10 cellular contexts compared by ENCODE assay signal in the genomic region with DNA sequence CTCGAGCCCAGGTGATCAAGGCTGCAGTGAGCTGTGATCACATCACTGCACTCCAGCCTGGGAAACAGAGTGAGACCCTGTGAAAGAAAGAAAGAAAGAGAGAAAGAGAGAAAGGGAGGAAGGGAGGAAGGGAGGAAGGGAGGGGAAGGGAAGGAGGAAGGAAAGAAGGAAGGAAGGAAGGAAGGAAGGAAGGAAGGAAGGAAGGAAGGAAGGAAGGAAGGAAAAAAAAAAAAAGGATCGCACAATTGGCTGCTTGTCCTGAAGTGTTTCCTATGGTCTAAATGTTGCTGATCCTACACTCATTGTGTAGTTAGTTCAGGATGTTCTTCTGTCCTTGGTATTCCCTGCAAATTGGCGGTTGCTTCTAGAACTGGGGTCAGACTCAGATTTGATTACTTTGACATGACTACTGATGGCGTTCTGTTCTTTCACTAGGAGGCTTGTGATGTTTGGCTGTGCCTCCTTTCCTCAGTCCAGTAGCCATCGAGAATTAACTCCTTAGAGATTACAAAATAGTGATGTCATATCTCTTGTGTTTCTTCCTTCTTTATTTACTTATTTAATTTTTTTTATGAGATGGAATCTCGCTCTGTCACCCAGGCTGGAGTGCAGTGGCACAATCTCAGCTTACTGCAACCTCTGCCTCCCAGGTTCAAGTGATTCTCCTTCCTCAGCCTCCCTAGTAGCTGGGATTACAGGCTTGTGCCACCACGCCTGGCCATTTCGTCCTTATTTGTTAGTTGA. TPM values are rescaled to one million over a fixed set of nuclear protein-coding genes. Genes with fewer than 3 reads are reported as not detected.
DNase-seq lines count a peak whose midpoint lies in the region; ATAC-seq, FAIRE-seq and TF ChIP-seq lines count a peak whose summit lies in the region.
"Not testable (repeated sequence)": the region's sequence is repeated elsewhere in the genome, so short reads cannot be mapped to it uniquely, and the experiment has no call there.
"Had no signal": no experiment of that assay in that cellular context is flagged by ENCODE, and none has a peak within 500 bp of the region (broad histone marks: within the 10 kb centered on the region; RNA-seq: fewer than 3 reads in every experiment).

No MANE protein-coding gene starts in this region.

- H3K9me3 ChIP-seq in A673 (ENCODE audit: low read depth, low read length, poor library complexity, severe bottlenecking); SK-N-MC (ENCODE audit: low read depth, low read length); K562 (replicated peaks; ENCODE audit: control insufficient read depth, insufficient read depth, low read depth, low read length); left ventricle myocardium inferior (replicated peaks); spleen: not testable (repeated sequence)

- not testable (repeated sequence) for FAIRE-seq in K562 (lab: Jason Lieb, UNC)

- not testable (repeated sequence) for H3K36me3 ChIP-seq in A673 (ENCODE audit: insufficient read depth, low read length, poor library complexity, severe bottlenecking); SK-N-MC (ENCODE audit: insufficient read depth, low read length); K562 (ENCODE audit: control insufficient read depth, insufficient read depth, low read length); left ventricle myocardium inferior; spleen

- not testable (repeated sequence) for H4K20me1 ChIP-seq in K562 (replicated peaks; ENCODE audit: control insufficient read depth, insufficient read depth, low read length)

- not testable (repeated sequence) for H3K9me1 ChIP-seq in K562 (ENCODE audit: control insufficient read depth, insufficient read depth, low read length)

- CTCF ChIA-PET in A673 (lab: Charles Lee), result not testable (repeated sequence)
- CTCF ChIA-PET in K562 (lab: Yijun Ruan, JAX; ENCODE audit: low intra/inter-chr PET ratio), result interaction anchor here (0.7 kb wide), 1 partner anchor 163 kb away, joined by 3 read pairs; no protein-coding TSS in a partner anchor

- TF ChIP-seq EP300 in K562 (IDR thresholded peaks at IDR 0.05; ENCODE audit: low read length), result not testable (repeated sequence)

- POLR2A ChIA-PET in A673 (lab: Charles Lee; ENCODE audit: low non-redundant PET), result not testable (repeated sequence)
- POLR2A ChIA-PET in K562 (lab: Yijun Ruan, JAX), result interaction anchor here (1.1 kb wide), 1 partner anchor 74 kb away, joined by 4 read pairs; no protein-coding TSS in a partner anchor

- H2AFZ ChIP-seq in K562 (ENCODE audit: low read depth, low read length), result not testable (repeated sequence)

- peak; percentile 63 for DNase-seq in A673 (ENCODE audit: low spot score)
- peak; percentile 1 for DNase-seq in GM10266 (ENCODE audit: extremely low spot score)
- DNase-seq in SK-N-MC (ENCODE audit: low read depth, low spot score), result peak; percentile 86
- not testable (repeated sequence) for DNase-seq in K562 (ENCODE audit: extremely low read depth in 1 of 4, low spot score in 3 of 4); left ventricle myocardium inferior; spleen

- not testable (repeated sequence) for H3K4me2 ChIP-seq in K562 (ENCODE audit: insufficient read depth, low read length)

- not testable (repeated sequence) for H3K79me2 ChIP-seq in K562 (ENCODE audit: control insufficient read depth, insufficient read depth, low read length)

- not testable (repeated sequence) for H3K27me3 ChIP-seq in A673 (replicated peaks; ENCODE audit: insufficient read depth, low read depth, low read length, poor library complexity); left ventricle myocardium inferior (ENCODE audit: low read depth)
- H3K27me3 ChIP-seq in K562 (ENCODE audit: control insufficient read depth in 2 of 2, insufficient read depth in 2 of 2, low read length in 2 of 2) (peaks cover 2 to 11% of the 10 kb centered on the region in 2 experiments; a peak in 4 of 5 replicates), spleen (replicated peaks in 1 of 7) (peaks cover 0 to 43% (median 0%) of the 10 kb centered on the region in 7 donors)

- intact Hi-C loops in A673 (cut with micrococcal nuclease; ENCODE audit: unreplicated experiment) (loop anchor here (5.0 kb wide), 1 partner anchor 178 kb away; no protein-coding TSS in a partner anchor), K562 (cut with micrococcal nuclease) (loop anchor here (5.0 kb wide), 2 partner anchors 158 to 228 kb away; partner anchors contain the start of gene MYO1F), spleen (cut with DNase I; ENCODE audit: low total_unique reads) (loop anchor here (5.0 to 10.0 kb wide), 3 partner anchors 55 to 292 kb away; partner anchors contain the start of gene ZNF414)
- intact Hi-C loops in left ventricle myocardium inferior (cut with micrococcal nuclease), result not testable (repeated sequence)

- TF ChIP-seq RAD21 in K562 (CRISPR knock-in tag; conservative IDR thresholded peaks at IDR 0.05 in 1 of 2, IDR thresholded peaks at IDR 0.05 in 1 of 2), result not testable (repeated sequence)

- H3K9ac ChIP-seq in SK-N-MC (ENCODE audit: insufficient read length); K562 (ENCODE audit: insufficient read depth in 1 of 2, low read depth in 2 of 2, low read length in 2 of 2): not testable (repeated sequence)

- not testable (repeated sequence) for TF ChIP-seq POLR2A in K562 (conservative IDR thresholded peaks at IDR 0.05); spleen (IDR thresholded peaks at IDR 0.05)

- peaks cover 26% of the 10 kb centered on the region for H3K4me1 ChIP-seq in A673 (ENCODE audit: insufficient read depth, low read length, poor library complexity, severe bottlenecking)
- H3K4me1 ChIP-seq in K562 (replicated peaks in 1 of 2; ENCODE audit: control insufficient read depth in 2 of 2, insufficient read depth in 2 of 2, low read length in 2 of 2), result not testable (repeated sequence)
- H3K4me1 ChIP-seq in left ventricle myocardium inferior, result peaks cover 42% of the 10 kb centered on the region
- H3K4me1 ChIP-seq in spleen, result peaks cover 0 to 54% (median 29%) of the 10 kb centered on the region in 6 donors

- H3K27ac ChIP-seq in A673 (ENCODE audit: low read depth, low read length, poor library complexity, severe bottlenecking); K562 (ENCODE audit: extremely low read depth, low read depth, low read length): not testable (repeated sequence)
- peak overlapping the region; percentile 96 for H3K27ac ChIP-seq in SK-N-MC
- peak overlapping the region; percentile 55 for H3K27ac ChIP-seq in left ventricle myocardium inferior (replicated peaks)
- H3K27ac ChIP-seq in spleen, result peak overlapping the region in 5 of 8 donors; percentile 10 to 57 (median 37)

- BruUV-seq in A673 (replicated peaks; lab: Mats Ljungman, UMichigan); K562 (replicated peaks; lab: Mats Ljungman, UMichigan): not testable (repeated sequence)

- not testable (repeated sequence) for ATAC-seq in K562

- not testable (repeated sequence) for TF ChIP-seq CTCF in A673 (conservative IDR thresholded peaks at IDR 0.05; ENCODE audit: low read depth, low read length); GM10266 (IDR thresholded peaks at IDR 0.05; ENCODE audit: control insufficient read depth, insufficient read depth, low read depth, missing control alignments); K562 (IDR thresholded peaks at IDR 0.05 in 2 of 3, conservative IDR thresholded peaks at IDR 0.05 in 1 of 3; ENCODE audit: insufficient read depth in 2 of 3, low read depth in 1 of 3, low read length in 3 of 3); left ventricle myocardium inferior (IDR thresholded peaks at IDR 0.05; ENCODE audit: borderline replicate concordance); spleen (IDR thresholded peaks at IDR 0.05 in 8 of 11, conservative IDR thresholded peaks at IDR 0.05 in 3 of 11)

- 8% methylated on average over 8 of the region's 8 CpGs for WGBS in K562 (ENCODE audit: insufficient coverage, low coverage, missing lambda C conversion rate)
- WGBS in spleen, 5 donors, result 56 to 73% (median 61%) methylated on average over 8 of the region's 8 CpGs

- H3K4me3 ChIP-seq in A673 (ENCODE audit: low read depth, low read length, poor library complexity, severe bottlenecking); SK-N-MC; K562; left ventricle myocardium inferior; spleen: not testable (repeated sequence)

- in situ Hi-C loops in K562 (cut with MboI), result not testable (repeated sequence)

RNA-seq across cellular contexts. Expression of gene KANK3, which starts 6.7 kb away (rescaled TPM):
- total RNA-seq in A673 (2021) (0.73 and 1.1 TPM in 2 replicates), K562 (2014; rRNA removed) (not detected in 2 replicates), K562 (2014; rRNA removed; fragmentation: Illumina TruSeq; extraction: Trizol) (not detected in 2 replicates), K562 (2015; rRNA removed; fragmentation: Illumina TruSeq; extraction: Trizol) (not detected in 2 replicates), K562 (2021) (0.22 and 0.40 TPM in 2 replicates), left ventricle myocardium inferior (19.9 TPM), spleen (10 to 100 TPM; 42.2 to 84.6 (median 54.6) TPM)
- total RNA-seq in K562 (2011; cell fraction: chromatin; rRNA removed; ENCODE audit: low replicate concordance), result 0.44 and 1.0 TPM in 2 replicates
- 0.53 and 0.83 TPM in 2 replicates for total RNA-seq in K562 (2011; cell fraction: nucleolus; rRNA removed)
- total RNA-seq in K562 (2011; cell fraction: nucleoplasm; rRNA removed), result 0.76 and 0.95 TPM in 2 replicates
- polyA plus RNA-seq in K562 (2011; rRNA removed) (0.08 TPM in 2 replicates), K562 (2014; fragmentation: Illumina TruSeq; extraction: Trizol) (0.06 TPM in 1 of 2 replicates, not detected in the other), K562 (2014; fragmentation: Nextera tagmentation; extraction: Ambion mirVana) (under 1 TPM in 1 of 2 experiments, not detected in 1; 0.03 TPM), K562 (2014; rRNA removed) (not detected in 2 replicates), spleen (10 to 100 TPM; 14.0 to 66.7 (median 50.3) TPM)
- polyA plus RNA-seq in K562 (2011; cell fraction: cytosol; rRNA removed), result 0.10 and 0.27 TPM in 2 replicates
- 0.41 and 0.82 TPM in 2 replicates for polyA plus RNA-seq in K562 (2011; cell fraction: nucleus; rRNA removed)
- 0.14 and 0.18 TPM in 2 replicates for polyA plus RNA-seq in K562 (2012)
- polyA minus RNA-seq in K562 (2011; rRNA and poly(A)+ RNA removed), result not detected in 2 replicates
- not detected in 2 replicates for polyA minus RNA-seq in K562 (2011; cell fraction: cytosol; rRNA and poly(A)+ RNA removed)
- polyA minus RNA-seq in K562 (2011; cell fraction: nucleus; rRNA and poly(A)+ RNA removed), result 0.11 and 0.54 TPM in 2 replicates
- polyA plus RNA-seq: GM23248 had no signal

RNA-seq across cellular contexts. Expression of gene ANGPTL4, which starts 14.2 kb away (rescaled TPM):
- 1.1 and 1.7 TPM in 2 replicates for total RNA-seq in A673 (2021)
- 0.35 and 2.5 TPM in 2 replicates for total RNA-seq in K562 (2011; cell fraction: chromatin; rRNA removed; ENCODE audit: low replicate concordance)
- 1.8 and 4.8 TPM in 2 replicates for total RNA-seq in K562 (2011; cell fraction: nucleolus; rRNA removed)
- total RNA-seq in K562 (2011; cell fraction: nucleoplasm; rRNA removed), result 1.4 and 1.8 TPM in 2 replicates
- total RNA-seq in K562 (2014; rRNA removed), result 0.05 and 0.33 TPM in 2 replicates
- total RNA-seq in K562 (2014; rRNA removed; fragmentation: Illumina TruSeq; extraction: Trizol), result not detected in 2 replicates
- 0.08 and 0.22 TPM in 2 replicates for total RNA-seq in K562 (2015; rRNA removed; fragmentation: Illumina TruSeq; extraction: Trizol)
- total RNA-seq in K562 (2021), result 0.20 and 0.24 TPM in 2 replicates
- polyA plus RNA-seq in K562 (2011; rRNA removed), result 0.64 and 0.77 TPM in 2 replicates
- polyA plus RNA-seq in K562 (2011; cell fraction: cytosol; rRNA removed), result 0.46 and 3.3 TPM in 2 replicates
- polyA plus RNA-seq in K562 (2011; cell fraction: nucleus; rRNA removed), result 0.94 and 4.1 TPM in 2 replicates
- polyA plus RNA-seq in K562 (2012), result 0.61 and 0.65 TPM in 2 replicates
- 0.32 TPM in 1 of 2 replicates, not detected in the other for polyA plus RNA-seq in K562 (2014; fragmentation: Illumina TruSeq; extraction: Trizol)
- not detected for polyA plus RNA-seq in K562 (2014; fragmentation: Nextera tagmentation; extraction: Ambion mirVana)
- 0.15 and 0.85 TPM in 2 replicates for polyA plus RNA-seq in K562 (2014; rRNA removed)
- 0.46 TPM in 1 of 2 replicates, not detected in the other for polyA minus RNA-seq in K562 (2011; rRNA and poly(A)+ RNA removed)
- 2.3 TPM in 1 of 2 replicates, not detected in the other for polyA minus RNA-seq in K562 (2011; cell fraction: cytosol; rRNA and poly(A)+ RNA removed)
- polyA minus RNA-seq in K562 (2011; cell fraction: nucleus; rRNA and poly(A)+ RNA removed), result 0.78 and 1.8 TPM in 2 replicates
- 8.4 TPM for total RNA-seq in left ventricle myocardium inferior
- 10 to 100 TPM in 4 of 7 donors, 1 to 10 TPM in 3; 1.8 to 28.3 (median 11.8) TPM for total RNA-seq in spleen
- polyA plus RNA-seq in spleen, result 1 to 10 TPM; 7.4 to 8.5 (median 7.8) TPM
- total RNA-seq: CD4-positive, CD25-positive, alpha-beta regulatory T cell; CD8-positive, alpha-beta T cell; GM12878 had no signal
- polyA plus RNA-seq: CD4-positive, CD25-positive, alpha-beta regulatory T cell had no signal

RNA-seq across cellular contexts. Expression of gene RPS28, which starts 28.5 kb away (rescaled TPM):
- 1,301 and 1,324 TPM in 2 replicates for total RNA-seq in A673 (2021)
- total RNA-seq in K562 (2011; cell fraction: chromatin; rRNA removed; ENCODE audit: low replicate concordance), result 88.1 and 153 TPM in 2 replicates
- 167 TPM in 2 replicates for total RNA-seq in K562 (2011; cell fraction: nucleolus; rRNA removed)
- total RNA-seq in K562 (2011; cell fraction: nucleoplasm; rRNA removed), result 206 and 397 TPM in 2 replicates
- 1,864 and 2,438 TPM in 2 replicates for total RNA-seq in K562 (2014; rRNA removed)
- 130 and 165 TPM in 2 replicates for total RNA-seq in K562 (2014; rRNA removed; fragmentation: Illumina TruSeq; extraction: Trizol)
- 471 and 527 TPM in 2 replicates for total RNA-seq in K562 (2015; rRNA removed; fragmentation: Illumina TruSeq; extraction: Trizol)
- 2,747 and 3,081 TPM in 2 replicates for total RNA-seq in K562 (2021)
- polyA plus RNA-seq in K562 (2011; rRNA removed), result 662 and 1,013 TPM in 2 replicates
- polyA plus RNA-seq in K562 (2011; cell fraction: cytosol; rRNA removed), result 1,028 and 1,084 TPM in 2 replicates
- polyA plus RNA-seq in K562 (2011; cell fraction: nucleus; rRNA removed), result 641 and 754 TPM in 2 replicates
- polyA plus RNA-seq in K562 (2012), result 3,105 and 3,833 TPM in 2 replicates
- polyA plus RNA-seq in K562 (2014; fragmentation: Illumina TruSeq; extraction: Trizol), result 866 and 1,057 TPM in 2 replicates
- polyA plus RNA-seq in K562 (2014; fragmentation: Nextera tagmentation; extraction: Ambion mirVana), result 1,000 to 10,000 TPM; 2,724 to 2,827 TPM
- polyA plus RNA-seq in K562 (2014; rRNA removed), result 1,303 and 1,847 TPM in 2 replicates
- 177 and 211 TPM in 2 replicates for polyA minus RNA-seq in K562 (2011; rRNA and poly(A)+ RNA removed)
- polyA minus RNA-seq in K562 (2011; cell fraction: cytosol; rRNA and poly(A)+ RNA removed), result 416 and 590 TPM in 2 replicates
- 61.5 and 90.0 TPM in 2 replicates for polyA minus RNA-seq in K562 (2011; cell fraction: nucleus; rRNA and poly(A)+ RNA removed)
- total RNA-seq in left ventricle myocardium inferior, result 967 TPM
- 1,000 to 10,000 TPM in 4 of 7 donors, 100 to 1,000 TPM in 3; 356 to 1,972 (median 1,411) TPM for total RNA-seq in spleen
- 1,000 to 10,000 TPM; 1,207 to 2,442 (median 2,131) TPM for polyA plus RNA-seq in spleen

RNA-seq across cellular contexts. Expression of gene NDUFA7, which starts 28.6 kb away (rescaled TPM):
- total RNA-seq in A673 (2021) (70.2 and 83.5 TPM in 2 replicates), K562 (2014; rRNA removed) (114 and 148 TPM in 2 replicates), K562 (2014; rRNA removed; fragmentation: Illumina TruSeq; extraction: Trizol) (49.8 and 70.8 TPM in 2 replicates), K562 (2015; rRNA removed; fragmentation: Illumina TruSeq; extraction: Trizol) (134 and 142 TPM in 2 replicates), K562 (2021) (101 and 105 TPM in 2 replicates), left ventricle myocardium inferior (134 TPM), spleen (10 to 100 TPM; 14.6 to 43.2 (median 28.0) TPM)
- 14.3 and 43.7 TPM in 2 replicates for total RNA-seq in K562 (2011; cell fraction: chromatin; rRNA removed; ENCODE audit: low replicate concordance)
- 43.4 and 46.7 TPM in 2 replicates for total RNA-seq in K562 (2011; cell fraction: nucleolus; rRNA removed)
- 37.7 and 37.8 TPM in 2 replicates for total RNA-seq in K562 (2011; cell fraction: nucleoplasm; rRNA removed)
- polyA plus RNA-seq in K562 (2011; rRNA removed) (79.6 and 135 TPM in 2 replicates), K562 (2014; fragmentation: Illumina TruSeq; extraction: Trizol) (212 and 228 TPM in 2 replicates), K562 (2014; fragmentation: Nextera tagmentation; extraction: Ambion mirVana) (100 to 1,000 TPM; 312 to 348 TPM), K562 (2014; rRNA removed) (152 and 187 TPM in 2 replicates), spleen (100 to 1,000 TPM in 1 of 3 donors, 10 to 100 TPM in 2; 95.1 to 131 (median 99.6) TPM)
- 201 and 321 TPM in 2 replicates for polyA plus RNA-seq in K562 (2011; cell fraction: cytosol; rRNA removed)
- polyA plus RNA-seq in K562 (2011; cell fraction: nucleus; rRNA removed), result 93.7 and 110 TPM in 2 replicates
- 150 and 163 TPM in 2 replicates for polyA plus RNA-seq in K562 (2012)
- polyA minus RNA-seq in K562 (2011; rRNA and poly(A)+ RNA removed), result 23.9 and 35.3 TPM in 2 replicates
- polyA minus RNA-seq in K562 (2011; cell fraction: cytosol; rRNA and poly(A)+ RNA removed), result 67.7 and 108 TPM in 2 replicates
- 13.7 and 28.9 TPM in 2 replicates for polyA minus RNA-seq in K562 (2011; cell fraction: nucleus; rRNA and poly(A)+ RNA removed)

RNA-seq across cellular contexts. Expression of gene RAB11B, which starts 40.4 kb away (rescaled TPM):
- total RNA-seq in A673 (2021) (88.7 and 91.4 TPM in 2 replicates), K562 (2014; rRNA removed) (13.8 and 14.6 TPM in 2 replicates), K562 (2014; rRNA removed; fragmentation: Illumina TruSeq; extraction: Trizol) (2.1 and 2.9 TPM in 2 replicates), K562 (2015; rRNA removed; fragmentation: Illumina TruSeq; extraction: Trizol) (6.5 and 9.1 TPM in 2 replicates), K562 (2021) (71.0 and 72.3 TPM in 2 replicates), left ventricle myocardium inferior (157 TPM), spleen (100 to 1,000 TPM in 4 of 7 donors, 10 to 100 TPM in 3; 60.2 to 114 (median 100) TPM)
- 47.8 and 110 TPM in 2 replicates for total RNA-seq in K562 (2011; cell fraction: chromatin; rRNA removed; ENCODE audit: low replicate concordance)
- total RNA-seq in K562 (2011; cell fraction: nucleolus; rRNA removed), result 74.5 and 92.6 TPM in 2 replicates
- total RNA-seq in K562 (2011; cell fraction: nucleoplasm; rRNA removed), result 59.3 and 63.7 TPM in 2 replicates
- polyA plus RNA-seq in K562 (2011; rRNA removed) (18.4 and 36.4 TPM in 2 replicates), K562 (2014; fragmentation: Illumina TruSeq; extraction: Trizol) (14.3 and 42.6 TPM in 2 replicates), K562 (2014; fragmentation: Nextera tagmentation; extraction: Ambion mirVana) (1 to 10 TPM in 1 of 2 experiments, under 1 TPM in 1; 0.74 to 1.0 TPM), K562 (2014; rRNA removed) (40.9 and 57.7 TPM in 2 replicates), spleen (100 to 1,000 TPM in 1 of 3 donors, 10 to 100 TPM in 2; 42.0 to 101 (median 42.5) TPM)
- polyA plus RNA-seq in K562 (2011; cell fraction: cytosol; rRNA removed), result 33.8 and 40.2 TPM in 2 replicates
- 90.4 and 128 TPM in 2 replicates for polyA plus RNA-seq in K562 (2011; cell fraction: nucleus; rRNA removed)
- 99.8 and 107 TPM in 2 replicates for polyA plus RNA-seq in K562 (2012)
- 7.2 and 11.7 TPM in 2 replicates for polyA minus RNA-seq in K562 (2011; rRNA and poly(A)+ RNA removed)
- polyA minus RNA-seq in K562 (2011; cell fraction: cytosol; rRNA and poly(A)+ RNA removed), result 35.4 and 57.5 TPM in 2 replicates
- polyA minus RNA-seq in K562 (2011; cell fraction: nucleus; rRNA and poly(A)+ RNA removed), result 20.2 and 28.5 TPM in 2 replicates
